ENCODE assay signal across 24 cellular contexts in the genomic region with DNA sequence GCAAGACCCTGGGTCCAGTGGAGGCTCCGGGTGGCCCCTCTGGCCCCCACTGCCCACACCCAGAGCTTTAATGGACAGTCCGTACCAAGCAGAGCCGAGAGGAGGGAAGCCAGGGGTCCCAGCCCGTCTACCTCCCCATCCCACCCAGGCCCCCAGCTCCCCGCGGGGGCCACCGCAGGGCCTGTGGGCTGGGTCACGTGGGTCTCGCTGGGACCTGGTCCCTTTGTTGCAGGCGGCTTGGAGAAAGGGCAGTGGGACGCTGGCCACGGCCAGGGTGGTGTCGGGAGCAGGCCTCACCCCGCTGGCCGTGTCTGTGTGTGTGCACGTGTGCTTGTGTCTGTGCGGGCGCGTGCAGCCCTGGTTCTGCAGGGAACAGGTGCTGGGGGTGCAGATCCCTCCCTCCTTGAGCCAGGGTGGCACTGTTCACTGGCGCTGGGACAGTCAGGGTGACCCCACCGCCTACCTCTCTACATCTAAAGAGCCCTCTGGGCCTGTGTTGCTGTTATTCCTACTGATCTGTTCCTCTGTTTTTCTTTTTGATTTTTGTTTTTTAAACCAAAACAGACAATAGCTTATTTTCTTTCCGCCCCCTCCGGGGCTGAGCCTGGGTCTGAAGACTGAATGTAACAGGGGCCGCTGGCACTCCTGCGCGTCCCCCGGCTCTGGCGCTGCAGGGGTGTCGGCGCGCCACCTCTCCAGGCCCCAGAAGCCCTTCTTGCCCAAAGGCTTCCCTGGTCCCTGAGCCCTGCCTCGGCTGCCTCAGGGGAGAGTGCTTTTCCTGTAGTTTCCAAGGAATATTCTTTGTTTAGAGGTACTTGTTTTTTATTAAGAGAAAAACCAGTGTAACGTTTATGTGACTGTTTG. TPM values are rescaled to one million over a fixed set of nuclear protein-coding genes. Genes with fewer than 3 reads are reported as not detected.
DNase-seq lines count a peak whose midpoint lies in the region; ATAC-seq and TF ChIP-seq lines count a peak whose summit lies in the region.
"Had no signal": no experiment of that assay in that cellular context is flagged by ENCODE, and none has a peak within 500 bp of the region (broad histone marks: within the 10 kb centered on the region; RNA-seq: fewer than 3 reads in every experiment).

No MANE protein-coding gene starts in this region.

- no peaks in the 10 kb centered on the region for H3K4me1 Mint-ChIP-seq in natural killer cell treated with Interleukin-12 subunit alpha and Interleukin-12 subunit beta and Interleukin-15 and Interleukin-18, amount 100 ng/mL, for 72 hours (ENCODE audit: low read depth in 2 of 2)
- H3K4me1 Mint-ChIP-seq in natural killer cell: no peaks in the 10 kb centered on the region
- H3K4me1 Mint-ChIP-seq in osteocyte (ENCODE audit: unreplicated experiment): peaks cover 4% of the 10 kb centered on the region
- H3K4me1 Mint-ChIP-seq: CD8-positive, alpha-beta memory T cell; T-cell had no signal

- no peak overlapping the region for H3K4me3 ChIP-seq in right cardiac atrium (ENCODE audit: low read length)
- H3K4me3 ChIP-seq in aorta (ENCODE audit: low read length in 2 of 2): no peak overlapping the region
- H3K4me3 ChIP-seq: body of pancreas, colonic mucosa, heart left ventricle, ovary, skin epidermis, transverse colon had no signal

- no peak overlapping the region for H3K27ac ChIP-seq in right cardiac atrium (ENCODE audit: low read length)
- H3K27ac ChIP-seq in aorta (ENCODE audit: low read depth in 1 of 2, low read length in 2 of 2): no peak overlapping the region
- H3K27ac ChIP-seq: colonic mucosa, heart left ventricle, ovary, skin epidermis, transverse colon had no signal

- no peak overlapping the region for H3K27ac Mint-ChIP-seq in natural killer cell treated with Interleukin-12 subunit alpha and Interleukin-12 subunit beta and Interleukin-15 and Interleukin-18, amount 100 ng/mL, for 72 hours
- H3K27ac Mint-ChIP-seq in natural killer cell (no peak overlapping the region), osteocyte (ENCODE audit: unreplicated experiment) (no peak overlapping the region)
- H3K27ac Mint-ChIP-seq: activated T-helper 1 cell treated with anti-CD3 and anti-CD28 coated beads, Interleukin-12 subunit alpha, Interleukin-12 subunit beta, Interleukin-2, Interleukin-4 antibody, amounts not matched to agents 30 ng/mL and 10 ng/mL and 1 ng/mL, durations not matched to agents 14 hours and 24 hours and 36 hours; HFFc6; T-cell had no signal

- peak; percentile 48 for DNase-seq in natural killer cell treated with Interleukin-12 subunit alpha and Interleukin-12 subunit beta and Interleukin-15 and Interleukin-18, amount 100 ng/mL, for 72 hours (ENCODE audit: low spot score)
- DNase-seq in natural killer cell (no peak), right cardiac atrium (peak in 2 of 3 donors; percentile 30 to 40), osteocyte (ENCODE audit: extremely low spot score, unreplicated experiment) (peak; percentile 60), aorta (peak; percentile 40 to 63), NCI-H510A (lab: John Stamatoyannopoulos, UW) (no peak), foreskin melanocyte (no peak)
- DNase-seq: CD8-positive, alpha-beta memory T cell; colonic mucosa; GDM1; HFFc6; KG1; NCI-H1694; NCI-H774; SHP77; transverse colon had no signal

- no peaks in the 10 kb centered on the region for H3K27me3 ChIP-seq in right cardiac atrium (ENCODE audit: control insufficient read depth, insufficient read depth)
- H3K27me3 ChIP-seq in aorta (ENCODE audit: control insufficient read depth in 1 of 2, insufficient read depth in 2 of 2, low read length in 1 of 2): no peaks in the 10 kb centered on the region
- H3K27me3 ChIP-seq: body of pancreas, colonic mucosa, heart left ventricle, ovary, transverse colon had no signal

- no peaks in the 10 kb centered on the region for H3K36me3 Mint-ChIP-seq in natural killer cell treated with Interleukin-12 subunit alpha and Interleukin-12 subunit beta and Interleukin-15 and Interleukin-18, amount 100 ng/mL, for 72 hours
- H3K36me3 Mint-ChIP-seq in natural killer cell: no peaks in the 10 kb centered on the region
- H3K36me3 Mint-ChIP-seq in osteocyte (ENCODE audit: unreplicated experiment): peaks cover 8% of the 10 kb centered on the region

- intact Hi-C loops in natural killer cell (cut with micrococcal nuclease): no loop called here
- intact Hi-C loops in right cardiac atrium (cut with DNase I): no loop called here
- intact Hi-C loops in aorta (cut with DNase I): no loop called here

- H3K9me3 ChIP-seq in right cardiac atrium (ENCODE audit: control insufficient read depth, low read length): no peaks in the 10 kb centered on the region
- H3K9me3 ChIP-seq in aorta (ENCODE audit: control insufficient read depth, low read length): no peaks in the 10 kb centered on the region
- H3K9me3 ChIP-seq: body of pancreas, colonic mucosa, heart left ventricle, ovary, transverse colon had no signal

- H3K27me3 Mint-ChIP-seq in natural killer cell treated with Interleukin-12 subunit alpha and Interleukin-12 subunit beta and Interleukin-15 and Interleukin-18, amount 100 ng/mL, for 72 hours: no peaks in the 10 kb centered on the region
- H3K27me3 Mint-ChIP-seq in natural killer cell (ENCODE audit: low read depth in 2 of 2): no peaks in the 10 kb centered on the region
- H3K27me3 Mint-ChIP-seq in osteocyte (ENCODE audit: unreplicated experiment): no peaks in the 10 kb centered on the region
- H3K27me3 Mint-ChIP-seq: CD8-positive, alpha-beta memory T cell; T-cell had no signal

- no peak for TF ChIP-seq CTCF in natural killer cell (IDR thresholded peaks at IDR 0.05)
- no peak for TF ChIP-seq CTCF in osteocyte (IDR thresholded peaks at IDR 0.05)

- ATAC-seq in natural killer cell treated with Interleukin-12 subunit alpha and Interleukin-12 subunit beta and Interleukin-15 and Interleukin-18, amount 100 ng/mL, for 72 hours: no peak
- ATAC-seq in natural killer cell: no peak
- ATAC-seq in right cardiac atrium: no peak
- ATAC-seq in aorta (ENCODE audit: low FRiP score): no peak
- no peak for ATAC-seq in GM21515 (IDR thresholded peaks at IDR 0.05; ENCODE audit: unreplicated experiment)
- ATAC-seq: heart left ventricle; stimulated activated naive CD8-positive, alpha-beta T cell treated with anti-CD3 and anti-CD28 coated beads, Interleukin-15, Interleukin-2, amounts not matched to agents 100 U/mL and 50 U/mL, for 24 hours had no signal

- no peak overlapping the region for H3K4me3 Mint-ChIP-seq in natural killer cell treated with Interleukin-12 subunit alpha and Interleukin-12 subunit beta and Interleukin-15 and Interleukin-18, amount 100 ng/mL, for 72 hours
- H3K4me3 Mint-ChIP-seq in natural killer cell (no peak overlapping the region), osteocyte (ENCODE audit: unreplicated experiment) (no peak overlapping the region)
- H3K4me3 Mint-ChIP-seq: activated T-helper 1 cell treated with anti-CD3 and anti-CD28 coated beads, Interleukin-12 subunit alpha, Interleukin-12 subunit beta, Interleukin-2, Interleukin-4 antibody, amounts not matched to agents 30 ng/mL and 10 ng/mL and 1 ng/mL, durations not matched to agents 14 hours and 24 hours and 36 hours; CD8-positive, alpha-beta memory T cell; HFFc6; T-cell had no signal

- peaks cover 0 to 2% of the 10 kb centered on the region in 2 donors for H3K36me3 ChIP-seq in aorta (ENCODE audit: control insufficient read depth in 1 of 2, insufficient read depth in 2 of 2, low read length in 1 of 2)
- H3K36me3 ChIP-seq: ovary had no signal

- no peaks in the 10 kb centered on the region for H3K9me3 Mint-ChIP-seq in natural killer cell treated with Interleukin-12 subunit alpha and Interleukin-12 subunit beta and Interleukin-15 and Interleukin-18, amount 100 ng/mL, for 72 hours
- H3K9me3 Mint-ChIP-seq in natural killer cell (no peaks in the 10 kb centered on the region), osteocyte (ENCODE audit: unreplicated experiment) (no peaks in the 10 kb centered on the region)
- H3K9me3 Mint-ChIP-seq: activated T-helper 1 cell treated with anti-CD3 and anti-CD28 coated beads, Interleukin-12 subunit alpha, Interleukin-12 subunit beta, Interleukin-2, Interleukin-4 antibody, amounts not matched to agents 30 ng/mL and 10 ng/mL and 1 ng/mL, durations not matched to agents 14 hours and 24 hours and 36 hours; HFFc6; T-cell had no signal

- WGBS in right cardiac atrium: 92% methylated on average over 33 of the region's 33 CpGs
- 95% methylated on average over 33 of the region's 33 CpGs for WGBS in aorta, 2 donors

- H3K4me1 ChIP-seq in right cardiac atrium (ENCODE audit: control insufficient read depth, insufficient read depth, low read length) (no peaks in the 10 kb centered on the region), aorta (ENCODE audit: control insufficient read depth in 1 of 2, insufficient read depth in 2 of 2, low read length in 2 of 2) (no peaks in the 10 kb centered on the region)
- H3K4me1 ChIP-seq: colonic mucosa, transverse colon had no signal

RNA-seq across cellular contexts. Expression of gene TMEM191C, which starts 20.1 kb away (rescaled TPM):
- total RNA-seq in natural killer cell treated with Interleukin-12 subunit alpha and Interleukin-12 subunit beta and Interleukin-15 and Interleukin-18, amount 100 ng/mL, for 72 hours: 1 to 10 TPM; 1.4 to 3.5 TPM
- total RNA-seq in natural killer cell (1 to 10 TPM; 2.1 to 3.4 (median 3.2) TPM), right cardiac atrium (1 to 10 TPM in 2 of 4 donors, under 1 TPM in 1, not detected in 1; 0.68 to 1.4 (median 1.2) TPM), osteocyte (1.2 and 2.1 TPM in 2 replicates), aorta (1 to 10 TPM in 1 of 2 donors, under 1 TPM in 1; 0.55 to 1.4 TPM)
- polyA plus RNA-seq in right cardiac atrium (0.66 TPM), aorta (1 to 10 TPM in 1 of 2 donors, under 1 TPM in 1; 0.50 to 2.9 TPM)

RNA-seq across cellular contexts. Expression of gene HIC2, which starts 29.9 kb away (rescaled TPM):
- 1 to 10 TPM; 7.4 to 9.7 TPM for total RNA-seq in natural killer cell treated with Interleukin-12 subunit alpha and Interleukin-12 subunit beta and Interleukin-15 and Interleukin-18, amount 100 ng/mL, for 72 hours
- total RNA-seq in natural killer cell (10 to 100 TPM in 1 of 3 donors, 1 to 10 TPM in 2; 6.3 to 10.2 (median 7.7) TPM), right cardiac atrium (1 to 10 TPM; 1.1 to 2.1 (median 1.8) TPM), osteocyte (5.2 and 5.7 TPM in 2 replicates), aorta (1 to 10 TPM; 4.7 to 5.4 TPM)
- polyA plus RNA-seq in right cardiac atrium (1.7 TPM), aorta (1 to 10 TPM in 1 of 2 donors, under 1 TPM in 1; 0.38 to 1.1 TPM)

Comparison
In these comparisons a context has a peak if more than half of its experiments do, and no peak if none do; other contexts are left out.
1. DNase-seq: peak in natural killer cell treated with Interleukin-12 subunit alpha and Interleukin-12 subunit beta and Interleukin-15 and Interleukin-18, amount 100 ng/mL, for 72 hours (single experiment), right cardiac atrium (2 of 3), osteocyte (single experiment) and aorta (2 of 2); none in natural killer cell (single experiment), NCI-H510A (single experiment) and foreskin melanocyte (single experiment).